In the genomic region with DNA sequence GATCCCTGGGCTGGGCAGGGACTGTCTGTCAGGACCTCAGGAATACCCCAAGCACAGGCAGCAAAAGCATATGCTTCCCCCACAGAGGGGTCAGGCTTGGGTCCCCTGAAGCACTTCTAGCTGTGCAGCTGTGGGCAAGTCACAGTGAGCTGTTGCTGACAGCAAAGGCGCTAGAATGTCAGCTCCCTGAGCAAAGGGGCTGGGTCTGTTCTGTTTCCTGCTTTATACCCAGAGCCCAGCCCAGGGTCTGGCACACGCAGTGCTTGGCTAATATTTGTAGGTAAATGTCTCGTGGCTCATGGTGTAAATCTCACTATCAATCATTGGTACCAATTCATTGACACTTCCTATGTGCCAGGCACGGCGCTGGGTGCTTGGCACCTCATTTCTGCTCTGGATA, we compare ENCODE assay signal across 14 cellular contexts. TPM values are rescaled to one million over a fixed set of nuclear protein-coding genes. Genes with fewer than 3 reads are reported as not detected.
"Had no signal": no experiment of that assay in that cellular context is flagged by ENCODE, and none has a peak within 500 bp of the region (broad histone marks: within the 10 kb centered on the region; RNA-seq: fewer than 3 reads in every experiment).

No MANE protein-coding gene starts in this region.

- H3K27ac Mint-ChIP-seq: activated CD4-positive, alpha-beta memory T cell treated with anti-CD3 and anti-CD28 coated beads for 36 hours; activated naive CD8-positive, alpha-beta T cell; endodermal cell had no signal

- H3K27me3 ChIP-seq: brain microvascular endothelial cell, right atrium auricular region, tibial artery had no signal

- DNase-seq: activated CD4-positive, alpha-beta memory T cell treated with anti-CD3 and anti-CD28 coated beads for 36 hours; activated CD4-positive, alpha-beta T cell treated with anti-CD3 and anti-CD28 coated beads for 1 hour; activated effector memory CD4-positive, alpha-beta T cell treated with anti-CD3 and anti-CD28 coated beads, Interleukin-2, amount 50 U/mL, for 16 hours; activated T-cell treated with anti-CD3 and anti-CD28 coated beads, Interleukin-2, amount 50 U/mL, for 4 hours; amygdala; brain microvascular endothelial cell; dermis blood vessel endothelial cell; left colon; small intestine; tibial artery had no signal

- H3K36me3 ChIP-seq: brain microvascular endothelial cell, right atrium auricular region, tibial artery had no signal

- H3K9me3 Mint-ChIP-seq: activated CD4-positive, alpha-beta memory T cell treated with anti-CD3 and anti-CD28 coated beads for 36 hours; activated T-cell treated with anti-CD3 and anti-CD28 coated beads, Interleukin-2, amount 50 U/mL, for 4 hours; endodermal cell had no signal

- H3K27me3 Mint-ChIP-seq: activated CD4-positive, alpha-beta memory T cell treated with anti-CD3 and anti-CD28 coated beads for 36 hours; activated naive CD8-positive, alpha-beta T cell had no signal

- H3K4me3 Mint-ChIP-seq: activated CD4-positive, alpha-beta memory T cell treated with anti-CD3 and anti-CD28 coated beads for 36 hours; activated naive CD8-positive, alpha-beta T cell; activated T-cell treated with anti-CD3 and anti-CD28 coated beads, Interleukin-2, amount 50 U/mL, for 4 hours; endodermal cell had no signal

- ATAC-seq: activated T-cell treated with anti-CD3 and anti-CD28 coated beads, Interleukin-2, amount 50 U/mL, for 4 hours; left colon had no signal

- H3K4me3 ChIP-seq: right atrium auricular region, tibial artery had no signal

- H3K9me3 ChIP-seq: right atrium auricular region, tibial artery had no signal

- H3K27ac ChIP-seq: brain microvascular endothelial cell, right atrium auricular region had no signal

- H3K36me3 Mint-ChIP-seq: activated CD4-positive, alpha-beta memory T cell treated with anti-CD3 and anti-CD28 coated beads for 36 hours; activated naive CD8-positive, alpha-beta T cell had no signal

RNA-seq across cellular contexts. Expression of a gene that starts 53.7 kb away (rescaled TPM):
- total RNA-seq: activated CD4-positive, alpha-beta memory T cell treated with anti-CD3 and anti-CD28 coated beads for 36 hours; cerebellum; dermis blood vessel endothelial cell; right atrium auricular region had no signal
